Comparison of ENCODE assay signal across 1 cellular context in genomic region chr14:32450919-32451675, GRCh38.
TF ChIP-seq lines count a peak whose summit lies in the region.

No MANE protein-coding gene starts in this region.

TF ChIP-seq in GM23338, 12 proteins besides CTCF, POLR2A, EP300 and RAD21 (continued from another document):
- TF ChIP-seq ZNF462 (CRISPR knock-in tag; IDR thresholded peaks at IDR 0.05) (no peak), ZNF331 (CRISPR knock-in tag; IDR thresholded peaks at IDR 0.05; ENCODE audit: low read depth) (no peak), CREB1 (CRISPR knock-in tag; IDR thresholded peaks at IDR 0.05; ENCODE audit: low read depth) (no peak), POLR2AphosphoS5 (IDR thresholded peaks at IDR 0.05; ENCODE audit: low read depth) (no peak)
